19 cellular contexts compared by ENCODE assay signal in genomic region chr5:169705322-169705721, GRCh38.
DNase-seq lines count a peak whose midpoint lies in the region; ATAC-seq and TF ChIP-seq lines count a peak whose summit lies in the region.
"Had no signal": no experiment of that assay in that cellular context is flagged by ENCODE, and none has a peak within 500 bp of the region (broad histone marks: within the 10 kb centered on the region; RNA-seq: fewer than 3 reads in every experiment).

No MANE protein-coding gene starts in this region.

- H3K27ac Mint-ChIP-seq in activated naive CD4-positive, alpha-beta T cell treated with anti-CD3 and anti-CD28 coated beads for 36 hours = peak overlapping the region; percentile 76
- H3K27ac Mint-ChIP-seq in stimulated activated effector memory CD8-positive, alpha-beta T cell treated with anti-CD3 and anti-CD28 coated beads, Interleukin-12 subunit alpha, Interleukin-12 subunit beta, amount 100 ng/mL, for 72 hours = peak overlapping the region; percentile 89

- TF ChIP-seq POLR2A in sigmoid colon (IDR thresholded peaks at IDR 0.05) = no peak

- peak; percentile 17 for DNase-seq in activated naive CD4-positive, alpha-beta T cell treated with anti-CD3 and anti-CD28 coated beads for 36 hours
- no peak for DNase-seq in activated naive CD4-positive, alpha-beta T cell treated with anti-CD3 and anti-CD28 coated beads, Interleukin-2, amount 50 U/mL, for 16 hours
- DNase-seq in OCI-LY7 (ENCODE audit: low spot score) = peak; percentile 84
- no peak for DNase-seq in stimulated activated effector memory CD8-positive, alpha-beta T cell treated with anti-CD3 and anti-CD28 coated beads, Interleukin-12 subunit alpha, Interleukin-12 subunit beta, amount 100 ng/mL, for 72 hours (ENCODE audit: low spot score in 2 of 2)
- DNase-seq in COLO829 (ENCODE audit: low spot score) = no peak
- no peak for DNase-seq in sigmoid colon
- DNase-seq: amygdala, DND-41, foreskin fibroblast, GOT3, hippocampal formation, KG1, NCI-H2029 treated with DMSO at 0.1 percent for 48 hours, NCI-H510A treated with DMSO at 0.1 percent for 48 hours had no signal

- no peak for TF ChIP-seq EP300 in sigmoid colon (IDR thresholded peaks at IDR 0.05)

- no peaks in the 10 kb centered on the region for H4K20me1 ChIP-seq in OCI-LY7 (ENCODE audit: insufficient read depth, low read length)

- H3K9me3 ChIP-seq in OCI-LY7 (ENCODE audit: low read length) (no peaks in the 10 kb centered on the region), sigmoid colon (no peaks in the 10 kb centered on the region)
- H3K9me3 ChIP-seq: suprapubic skin had no signal

- WGBS in sigmoid colon, 2 donors = 84 to 92% methylated on average over 2 of the region's 2 CpGs

- H3K4me1 ChIP-seq in OCI-LY7 (ENCODE audit: insufficient read depth, low read length, poor library complexity, severe bottlenecking) (peaks cover 63% of the 10 kb centered on the region), sigmoid colon (no peaks in the 10 kb centered on the region)
- H3K4me1 ChIP-seq: suprapubic skin had no signal

- POLR2A ChIA-PET in OCI-LY7 (lab: Charles Lee) = interaction anchor here (0.7 to 2.0 kb wide), 3 partner anchors 12 to 70 kb away, joined by 4 to 5 read pairs (median 5); no protein-coding TSS in a partner anchor

- H3K27me3 Mint-ChIP-seq in activated naive CD4-positive, alpha-beta T cell treated with anti-CD3 and anti-CD28 coated beads for 36 hours (ENCODE audit: low read depth) = no peaks in the 10 kb centered on the region

- BruUV-seq in OCI-LY7 (replicated peaks; lab: Mats Ljungman, UMichigan) = no TSS peak

- ATAC-seq in GM21723 (IDR thresholded peaks at IDR 0.05; ENCODE audit: unreplicated experiment) (peak; percentile 44), esophagus mucosa (no peak)
- no peak for ATAC-seq in stimulated activated effector memory CD8-positive, alpha-beta T cell treated with anti-CD3 and anti-CD28 coated beads, Interleukin-12 subunit alpha, Interleukin-12 subunit beta, amount 100 ng/mL, for 72 hours

- peaks cover 58% of the 10 kb centered on the region for H3K36me3 Mint-ChIP-seq in activated naive CD4-positive, alpha-beta T cell treated with anti-CD3 and anti-CD28 coated beads for 36 hours (ENCODE audit: low read depth)
- H3K36me3 Mint-ChIP-seq in stimulated activated effector memory CD8-positive, alpha-beta T cell treated with anti-CD3 and anti-CD28 coated beads, Interleukin-12 subunit alpha, Interleukin-12 subunit beta, amount 100 ng/mL, for 72 hours = peaks cover 100% of the 10 kb centered on the region

- no peaks in the 10 kb centered on the region for H3K27me3 ChIP-seq in sigmoid colon
- H3K27me3 ChIP-seq: cardiac muscle cell, suprapubic skin had no signal

- intact Hi-C loops in activated naive CD4-positive, alpha-beta T cell treated with anti-CD3 and anti-CD28 coated beads for 36 hours (cut with micrococcal nuclease) = loop anchor here (5.0 kb wide), 1 partner anchor 868 kb away; no protein-coding TSS in a partner anchor
- intact Hi-C loops in OCI-LY7 (cut with micrococcal nuclease; ENCODE audit: unreplicated experiment) (no loop called here), sigmoid colon (cut with DNase I) (no loop called here)

- no peaks in the 10 kb centered on the region for H3K9me3 Mint-ChIP-seq in activated naive CD4-positive, alpha-beta T cell treated with anti-CD3 and anti-CD28 coated beads for 36 hours
- H3K9me3 Mint-ChIP-seq in stimulated activated effector memory CD8-positive, alpha-beta T cell treated with anti-CD3 and anti-CD28 coated beads, Interleukin-12 subunit alpha, Interleukin-12 subunit beta, amount 100 ng/mL, for 72 hours = no peaks in the 10 kb centered on the region

- no peak overlapping the region for H3K4me3 Mint-ChIP-seq in activated naive CD4-positive, alpha-beta T cell treated with anti-CD3 and anti-CD28 coated beads for 36 hours
- H3K4me3 Mint-ChIP-seq in stimulated activated effector memory CD8-positive, alpha-beta T cell treated with anti-CD3 and anti-CD28 coated beads, Interleukin-12 subunit alpha, Interleukin-12 subunit beta, amount 100 ng/mL, for 72 hours = no peak overlapping the region

- peak overlapping the region; percentile 50 for H3K4me2 ChIP-seq in OCI-LY7 (ENCODE audit: low read length)

- H3K4me3 ChIP-seq in OCI-LY7 (ENCODE audit: low read depth, low read length, poor library complexity, severe bottlenecking) (peak overlapping the region; percentile 44), sigmoid colon (no peak overlapping the region)
- H3K4me3 ChIP-seq: cardiac muscle cell, suprapubic skin had no signal

- H3K36me3 ChIP-seq in OCI-LY7 (ENCODE audit: insufficient read depth, low read length) (peaks cover 96% of the 10 kb centered on the region), sigmoid colon (no peaks in the 10 kb centered on the region)
- H3K36me3 ChIP-seq: cardiac muscle cell had no signal

- CTCF ChIA-PET in activated naive CD4-positive, alpha-beta T cell treated with anti-CD3 and anti-CD28 coated beads for 36 hours (lab: Charles Lee) = no interaction called here
- CTCF ChIA-PET in OCI-LY7 (lab: Charles Lee; ENCODE audit: unreplicated experiment) = no interaction called here

- H3K27ac ChIP-seq in OCI-LY7 (ENCODE audit: low read depth, low read length, poor library complexity, severe bottlenecking) (peak overlapping the region; percentile 86), sigmoid colon (no peak overlapping the region)
- H3K27ac ChIP-seq: cardiac muscle cell, RWPE1, suprapubic skin had no signal

- peaks cover 3% of the 10 kb centered on the region; the same call in 1 of the 2 replicates for H3K79me2 ChIP-seq in OCI-LY7 (ENCODE audit: insufficient read depth, low read depth, low read length)

- H3K4me1 Mint-ChIP-seq in activated naive CD4-positive, alpha-beta T cell treated with anti-CD3 and anti-CD28 coated beads for 36 hours (ENCODE audit: low read depth) = peaks cover 45% of the 10 kb centered on the region
- peaks cover 54% of the 10 kb centered on the region for H3K4me1 Mint-ChIP-seq in stimulated activated effector memory CD8-positive, alpha-beta T cell treated with anti-CD3 and anti-CD28 coated beads, Interleukin-12 subunit alpha, Interleukin-12 subunit beta, amount 100 ng/mL, for 72 hours

- no peaks in the 10 kb centered on the region for H3K9me2 ChIP-seq in OCI-LY7 (ENCODE audit: insufficient read depth, low read length)

- H2AFZ ChIP-seq in OCI-LY7 (ENCODE audit: low read length) = no peak overlapping the region

- TF ChIP-seq CTCF in OCI-LY7 (conservative IDR thresholded peaks at IDR 0.05; ENCODE audit: low read length) (no peak), sigmoid colon (IDR thresholded peaks at IDR 0.05) (no peak)

Comparison
In these comparisons a context has a peak if more than half of its experiments do, and no peak if none do; other contexts are left out.
1. DNase-seq: peak in activated naive CD4-positive, alpha-beta T cell treated with anti-CD3 and anti-CD28 coated beads for 36 hours (single experiment) and OCI-LY7 (single experiment); none in activated naive CD4-positive, alpha-beta T cell treated with anti-CD3 and anti-CD28 coated beads, Interleukin-2, amount 50 U/mL, for 16 hours (single experiment), stimulated activated effector memory CD8-positive, alpha-beta T cell treated with anti-CD3 and anti-CD28 coated beads, Interleukin-12 subunit alpha, Interleukin-12 subunit beta, amount 100 ng/mL, for 72 hours (0 of 2), COLO829 (single experiment) and sigmoid colon (single experiment).